In genomic region chr5:57174850-57175525, GRCh38 we compare ENCODE assay signal across 8 cellular contexts.
DNase-seq lines count a peak whose midpoint lies in the region; ATAC-seq and TF ChIP-seq lines count a peak whose summit lies in the region.

No MANE protein-coding gene starts in this region.

- no peaks in the 10 kb centered on the region for H3K9me2 ChIP-seq in SU-DHL-6 (replicated peaks; ENCODE audit: insufficient read depth, low read length)

- H3K27me3 ChIP-seq in SU-DHL-6 (ENCODE audit: low read length): no peaks in the 10 kb centered on the region
- H3K27me3 ChIP-seq in rectal smooth muscle tissue (ENCODE audit: control insufficient read depth, insufficient read depth, low read length): no peaks in the 10 kb centered on the region

- H3K4me2 ChIP-seq in SU-DHL-6 (ENCODE audit: low read depth, low read length, poor library complexity, severe bottlenecking): peak overlapping the region; percentile 97

- ATAC-seq in HG03280 (IDR thresholded peaks at IDR 0.05; ENCODE audit: unreplicated experiment): no peak

- peaks cover 48% of the 10 kb centered on the region for H3F3A ChIP-seq in SU-DHL-6 (ENCODE audit: insufficient read depth)

- no peak for TF ChIP-seq CTCF in SU-DHL-6 (IDR thresholded peaks at IDR 0.05; ENCODE audit: insufficient read depth, low read length, poor library complexity, severe bottlenecking)
- TF ChIP-seq CTCF in fibroblast of pulmonary artery (IDR thresholded peaks at IDR 0.05; ENCODE audit: low read length, missing control alignments): no peak

- no peak overlapping the region for H2AFZ ChIP-seq in SU-DHL-6 (ENCODE audit: low read depth, low read length, severe bottlenecking)

- H3K9ac ChIP-seq in SU-DHL-6 (ENCODE audit: low read length): peak overlapping the region; percentile 90
- H3K9ac ChIP-seq in rectal smooth muscle tissue (ENCODE audit: low read length): peak overlapping the region; percentile 94

- DNase-seq in SIG-M5 treated with dmso at 0.1 percent for 504 hours (lab: John Stamatoyannopoulos, UW; ENCODE audit: unreplicated experiment) (peak; percentile 47), SIG-M5 (lab: John Stamatoyannopoulos, UW) (no peak), fibroblast of pulmonary artery (ENCODE audit: low read depth) (no peak)
- no peak for DNase-seq in stimulated activated CD4-positive, alpha-beta T cell treated with anti-CD3 and anti-CD28 coated beads, Interleukin-4, amount 100 ng/mL, for 1 hour
- DNase-seq in NK-92 treated with Interleukin-12 subunit alpha and Interleukin-12 subunit beta, amount 100 ng/mL, for 24 hours (lab: John Stamatoyannopoulos, UW): no peak

- peak overlapping the region; percentile 92 for H3K4me3 ChIP-seq in SU-DHL-6 (ENCODE audit: insufficient read depth, low read length, poor library complexity, severe bottlenecking)
- peak overlapping the region; percentile 98 for H3K4me3 ChIP-seq in fibroblast of pulmonary artery (replicated peaks; ENCODE audit: low read depth, low read length)
- peak overlapping the region; percentile 94 for H3K4me3 ChIP-seq in rectal smooth muscle tissue (ENCODE audit: low read length)

- H3K36me3 ChIP-seq in SU-DHL-6 (ENCODE audit: low read length) (peaks cover 21% of the 10 kb centered on the region), rectal smooth muscle tissue (ENCODE audit: control insufficient read depth, insufficient read depth, low read length) (no peaks in the 10 kb centered on the region)

- H3K9me3 ChIP-seq in SU-DHL-6 (ENCODE audit: insufficient read depth, low read length): no peaks in the 10 kb centered on the region

- H4K20me1 ChIP-seq in SU-DHL-6 (ENCODE audit: low read depth, low read length): peaks cover 37% of the 10 kb centered on the region

- peaks cover 3% of the 10 kb centered on the region for H3K4me1 ChIP-seq in rectal smooth muscle tissue (ENCODE audit: control insufficient read depth, insufficient read depth, low read length)

- H3K27ac ChIP-seq in SU-DHL-6 (ENCODE audit: low read depth, low read length) (peak overlapping the region; percentile 91), rectal smooth muscle tissue (ENCODE audit: low read depth, low read length) (peak overlapping the region; percentile 99)

- peaks cover 61% of the 10 kb centered on the region for H3K79me2 ChIP-seq in SU-DHL-6 (ENCODE audit: insufficient read depth, low read length)
